7 cellular contexts compared by ENCODE assay signal in the genomic region with DNA sequence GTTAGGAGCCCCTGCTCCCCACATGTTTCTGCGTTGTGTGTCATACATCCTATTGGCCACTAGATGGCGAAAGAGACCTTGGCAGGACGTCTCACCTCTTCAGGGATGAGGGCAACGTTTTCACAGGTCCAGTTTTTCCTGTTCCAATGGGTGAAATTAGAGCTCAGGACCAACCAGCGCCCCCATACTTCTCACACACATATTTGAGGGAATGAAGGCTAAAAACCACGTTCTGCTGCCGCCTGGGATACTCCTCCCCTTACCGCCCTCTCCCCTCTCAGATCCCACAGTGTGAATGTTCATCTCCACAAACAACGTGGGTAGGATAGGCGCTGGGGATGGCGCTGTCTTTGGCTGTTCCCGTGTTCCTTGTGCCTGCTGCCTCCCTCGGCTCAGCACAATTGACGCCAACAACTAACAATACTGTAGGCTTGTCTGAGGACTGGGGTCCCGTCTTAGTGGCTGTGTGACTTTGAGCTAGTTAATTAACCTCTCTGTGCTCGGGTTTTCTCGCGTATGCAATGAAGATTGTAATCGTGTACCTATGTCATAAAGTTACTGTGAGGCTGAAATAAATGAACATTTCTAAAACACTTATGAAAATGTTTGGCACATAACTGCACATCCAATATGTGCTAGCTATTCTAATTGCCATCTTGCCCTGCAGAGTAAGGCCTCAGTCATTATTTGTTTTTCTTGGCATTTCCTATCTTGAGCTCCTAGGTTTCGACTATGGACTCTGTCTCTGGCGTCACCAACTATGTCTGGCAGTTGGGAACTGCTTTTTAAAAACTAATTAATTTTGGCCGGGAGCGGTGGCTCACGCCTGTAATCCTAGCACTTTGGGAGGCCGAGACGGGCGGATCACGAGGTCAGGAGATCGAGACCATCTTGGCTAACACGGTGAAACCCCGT.
A peak's percentile ranks its signal among the peaks of the same experiment; 100 is the strongest.
DNase-seq lines count a peak whose midpoint lies in the region; ATAC-seq and TF ChIP-seq lines count a peak whose summit lies in the region.

No MANE protein-coding gene starts in this region.

- no peaks in the 10 kb centered on the region for H3K79me2 ChIP-seq in PC-3 (ENCODE audit: low read length)

- no peaks in the 10 kb centered on the region for H3K27me3 ChIP-seq in PC-3 (ENCODE audit: low read length)

- ATAC-seq in GM19328 (IDR thresholded peaks at IDR 0.05; ENCODE audit: unreplicated experiment): peak; percentile 65
- ATAC-seq in PC-3: peak; percentile 73
- ATAC-seq in stimulated activated naive CD8-positive, alpha-beta T cell treated with anti-CD3 and anti-CD28 coated beads, Interleukin-15, Interleukin-2, amounts not matched to agents 100 U/mL and 50 U/mL, for 24 hours: peak; percentile 40

- in situ Hi-C loops in astrocyte of the spinal cord (cut with HindIII; ENCODE audit: low sequenced_read_pairs): no loop called here

- peak; percentile 2 for DNase-seq in DMS79 (lab: John Stamatoyannopoulos, UW)
- peak; percentile 56 for DNase-seq in HT1080 (ENCODE audit: low read depth)
- peak; percentile 78 for DNase-seq in PC-3
- DNase-seq in astrocyte of the spinal cord (ENCODE audit: low read depth, low spot score): peak; percentile 42
- peak; percentile 60 for DNase-seq in iPS-NIHi11 (ENCODE audit: low spot score)
- DNase-seq in stimulated activated naive CD8-positive, alpha-beta T cell treated with anti-CD3 and anti-CD28 coated beads, Interleukin-15, Interleukin-2, amounts not matched to agents 100 U/mL and 50 U/mL, for 24 hours: peak; percentile 15

- no peaks in the 10 kb centered on the region for H3K36me3 ChIP-seq in PC-3 (ENCODE audit: low read depth, low read length)

- peak overlapping the region; percentile 95 for H2AFZ ChIP-seq in PC-3 (ENCODE audit: low read length)

- H3K27ac ChIP-seq in PC-3 (ENCODE audit: low read length): peak overlapping the region; percentile 19; the same call in 1 of the 2 replicates

- intact Hi-C loops in PC-3 (cut with micrococcal nuclease): loop anchor here (1.0 to 5.0 kb wide), 2 partner anchors 230 to 376 kb away; partner anchors contain the start of gene RAP2C

- H3F3A ChIP-seq in PC-3 (ENCODE audit: low read length, unreplicated experiment): no peaks in the 10 kb centered on the region

- H3K9me3 ChIP-seq in PC-3 (ENCODE audit: low read length): no peaks in the 10 kb centered on the region

- H3K4me3 ChIP-seq in PC-3 (ENCODE audit: low read length): peak overlapping the region; percentile 58
- no peak overlapping the region for H3K4me3 ChIP-seq in astrocyte of the spinal cord (ENCODE audit: low read depth, low read length)

- peaks cover 20% of the 10 kb centered on the region for H3K4me1 ChIP-seq in PC-3 (ENCODE audit: insufficient read depth, low read length)

- H3K4me2 ChIP-seq in PC-3 (ENCODE audit: low read length): peak overlapping the region; percentile 85

- TF ChIP-seq CTCF in PC-3 (conservative IDR thresholded peaks at IDR 0.05; ENCODE audit: low read depth, low read length): peak; percentile 85
- TF ChIP-seq CTCF in astrocyte of the spinal cord (IDR thresholded peaks at IDR 0.05; ENCODE audit: low read depth, low read length): peak; percentile 86

- no peaks in the 10 kb centered on the region for H3K9me2 ChIP-seq in PC-3 (replicated peaks; ENCODE audit: low read length)

- no peaks in the 10 kb centered on the region for H4K20me1 ChIP-seq in PC-3 (ENCODE audit: low read length)

- POLR2A ChIA-PET in PC-3 (lab: Charles Lee; ENCODE audit: unreplicated experiment): no interaction called here

- CTCF ChIA-PET in PC-3 (lab: Charles Lee): interaction anchor here (0.6 to 1.2 kb wide), 8 partner anchors 14 to 1374 kb away, joined by 3 to 6 read pairs (median 4); partner anchors contain the start of gene RAP2C

- BruUV-seq in PC-3 (replicated peaks; lab: Mats Ljungman, UMichigan): no TSS peak

- peak overlapping the region; percentile 56 for H3K9ac ChIP-seq in PC-3 (ENCODE audit: low read length)

Comparison
In these comparisons a context has a peak if more than half of its experiments do, and no peak if none do; other contexts are left out.
1. DNase-seq: peak in every context shown above with its lines; median percentile 78 in PC-3; 60 in iPS-NIHi11; 56 in HT1080; 42 in astrocyte of the spinal cord; 15 in stimulated activated naive CD8-positive, alpha-beta T cell treated with anti-CD3 and anti-CD28 coated beads, Interleukin-15, Interleukin-2, amounts not matched to agents 100 U/mL and 50 U/mL, for 24 hours; 2 in DMS79.